ENCODE assay signal across 1 cellular context in the genomic region with DNA sequence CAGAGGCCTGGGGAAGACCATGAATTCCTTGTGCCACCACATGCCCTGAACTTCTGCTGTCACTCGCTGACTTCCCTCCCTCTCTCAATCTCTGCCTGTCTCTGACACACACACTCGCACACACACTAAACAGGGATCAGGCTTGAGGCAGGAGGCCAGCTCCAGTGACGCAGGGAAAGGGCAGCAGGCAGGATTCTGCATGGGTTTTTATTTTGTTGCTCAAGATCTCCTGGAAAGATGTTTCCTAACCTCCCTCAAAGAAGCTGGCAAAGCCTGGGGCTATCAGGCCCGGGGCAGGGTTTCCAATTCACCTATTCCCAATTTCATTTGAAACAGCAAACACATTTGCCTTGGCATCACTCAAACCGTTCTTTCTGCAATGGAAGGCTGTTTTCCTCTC.
TF ChIP-seq lines count a peak whose summit lies in the region.

No MANE protein-coding gene starts in this region.

TF ChIP-seq in A549, 52 proteins besides CTCF, POLR2A, EP300 and RAD21:
- TF ChIP-seq MAZ (IDR thresholded peaks at IDR 0.05; ENCODE audit: borderline replicate concordance, low read depth, low read length) (no peak), HOXB5 (CRISPR knock-in tag; IDR thresholded peaks at IDR 0.05) (no peak), GATA3 (IDR thresholded peaks at IDR 0.05; ENCODE audit: borderline replicate concordance) (no peak), HDAC2 (IDR thresholded peaks at IDR 0.05) (no peak), KDM5A (IDR thresholded peaks at IDR 0.05) (no peak), ZC3H11A (IDR thresholded peaks at IDR 0.05) (no peak), JUN (IDR thresholded peaks at IDR 0.05) (no peak)
- TF ChIP-seq, protein P1, sequence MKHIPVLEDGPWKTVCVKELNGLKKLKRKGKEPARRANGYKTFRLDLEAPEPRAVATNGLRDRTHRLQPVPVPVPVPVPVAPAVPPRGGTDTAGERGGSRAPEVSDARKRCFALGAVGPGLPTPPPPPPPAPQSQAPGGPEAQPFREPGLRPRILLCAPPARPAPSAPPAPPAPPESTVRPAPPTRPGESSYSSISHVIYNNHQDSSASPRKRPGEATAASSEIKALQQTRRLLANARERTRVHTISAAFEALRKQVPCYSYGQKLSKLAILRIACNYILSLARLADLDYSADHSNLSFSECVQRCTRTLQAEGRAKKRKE (CRISPR knock-in tag; IDR thresholded peaks at IDR 0.05; ENCODE audit: low read depth): no peak
